Comparison of ENCODE assay signal across 1 cellular context in genomic region chr17:18087610-18088491, GRCh38.
TF ChIP-seq lines count a peak whose summit lies in the region.

Gene DRG2 (plus strand): TSS chr17:18087948. CDS start chr17:18088024, 76 bp downstream.

TF ChIP-seq in HepG2, 621 proteins besides CTCF, POLR2A, EP300 and RAD21 (continued from another document):
- TF ChIP-seq ATF6 (CRISPR knock-in tag; conservative IDR thresholded peaks at IDR 0.05) (0 out of 2 replicates have a peak, but pooled peaks have one; percentile 71), ZBTB10 (CRISPR knock-in tag; IDR thresholded peaks at IDR 0.05; ENCODE audit: borderline replicate concordance) (no peak), MXI1 (IDR thresholded peaks at IDR 0.05; ENCODE audit: borderline replicate concordance, low read depth, low read length) (peak; percentile 94; the same call in 2 of the 3 replicates), ZNF264 (CRISPR knock-in tag; IDR thresholded peaks at IDR 0.05) (peak; percentile 88), ZSCAN25 (CRISPR knock-in tag; IDR thresholded peaks at IDR 0.05) (peak; percentile 57; the same call in 1 of the 2 replicates), SP4 (CRISPR knock-in tag; IDR thresholded peaks at IDR 0.05) (peak; percentile 86), MIER2 (CRISPR knock-in tag; IDR thresholded peaks at IDR 0.05) (peak; percentile 88), ISL2 (CRISPR knock-in tag; IDR thresholded peaks at IDR 0.05) (peak; percentile 89), ZNF615 (CRISPR knock-in tag; IDR thresholded peaks at IDR 0.05; ENCODE audit: borderline replicate concordance) (no peak), ZNF567 (CRISPR knock-in tag; IDR thresholded peaks at IDR 0.05; ENCODE audit: borderline replicate concordance) (0 out of 2 replicates have a peak, but pooled peaks have one; percentile 76), ZNF660 (CRISPR knock-in tag; IDR thresholded peaks at IDR 0.05; ENCODE audit: borderline replicate concordance, low read depth) (no peak), ZNF768 (CRISPR knock-in tag; IDR thresholded peaks at IDR 0.05) (peak; percentile 87), PLRG1 (conservative IDR thresholded peaks at IDR 0.05) (no peak), HNRNPL (IDR thresholded peaks at IDR 0.05; ENCODE audit: low read depth, low read length) (peak; percentile 93), NBN (conservative IDR thresholded peaks at IDR 0.05) (no peak), SIN3A (IDR thresholded peaks at IDR 0.05; ENCODE audit: borderline replicate concordance, low read depth, low read length) (peak; percentile 90; the same call in 1 of the 2 replicates), PCBP2 (optimal IDR thresholded peaks at IDR 0.05; ENCODE audit: low read depth, low read length, poor library complexity, severe bottlenecking) (no peak), ZNF772 (CRISPR knock-in tag; IDR thresholded peaks at IDR 0.05) (peak; percentile 98), ZBTB34 (CRISPR knock-in tag; IDR thresholded peaks at IDR 0.05) (0 out of 2 replicates have a peak, but pooled peaks have one; percentile 23), HNRNPK (IDR thresholded peaks at IDR 0.05; ENCODE audit: low read depth, low read length, poor library complexity, severe bottlenecking) (peak; percentile 15), ZNF143 (CRISPR knock-in tag; IDR thresholded peaks at IDR 0.05) (peak; percentile 75), NR0B2 (CRISPR knock-in tag; IDR thresholded peaks at IDR 0.05) (peak; percentile 79), ZNF574 (CRISPR knock-in tag; IDR thresholded peaks at IDR 0.05) (peak; percentile 97), ZNF362 (CRISPR knock-in tag; IDR thresholded peaks at IDR 0.05; ENCODE audit: borderline replicate concordance) (peak; percentile 77; the same call in 1 of the 2 replicates), THAP7 (CRISPR knock-in tag; IDR thresholded peaks at IDR 0.05) (peak; percentile 94), KDM1A (CRISPR knock-in tag; IDR thresholded peaks at IDR 0.05) (peak; percentile 96), LCORL (IDR thresholded peaks at IDR 0.05) (no peak), LCORL (CRISPR knock-in tag; IDR thresholded peaks at IDR 0.05) (peak; percentile 97), KDM5A (IDR thresholded peaks at IDR 0.05; ENCODE audit: borderline replicate concordance, low read length) (peak; percentile 92), ATAD3A (CRISPR knock-in tag; IDR thresholded peaks at IDR 0.05) (no peak), ZNF274 (CRISPR knock-in tag; IDR thresholded peaks at IDR 0.05) (peak; percentile 91; the same call in 1 of the 2 replicates), MEIS2 (CRISPR knock-in tag; IDR thresholded peaks at IDR 0.05) (peak; percentile 95), BRF2 (CRISPR knock-in tag; IDR thresholded peaks at IDR 0.05) (0 out of 2 replicates have a peak, but pooled peaks have one; percentile 88), ZNF629 (CRISPR knock-in tag; conservative IDR thresholded peaks at IDR 0.05) (peak; percentile 100), NR2C2 (CRISPR knock-in tag; IDR thresholded peaks at IDR 0.05; ENCODE audit: borderline replicate concordance) (peak; percentile 94), RFX3 (CRISPR knock-in tag; IDR thresholded peaks at IDR 0.05) (no peak), TCF7L2 (IDR thresholded peaks at IDR 0.05; ENCODE audit: low read depth, low read length) (no peak), CCAR2 (optimal IDR thresholded peaks at IDR 0.05; ENCODE audit: low read depth, low read length) (peak; percentile 97), SRSF9 (IDR thresholded peaks at IDR 0.05; ENCODE audit: borderline replicate concordance, insufficient read depth, low read depth, low read length, poor library complexity, severe bottlenecking) (no peak), ZBTB43 (CRISPR knock-in tag; conservative IDR thresholded peaks at IDR 0.05) (no peak), ZFP82 (CRISPR knock-in tag; IDR thresholded peaks at IDR 0.05; ENCODE audit: borderline replicate concordance) (no peak), ZFY (CRISPR knock-in tag; IDR thresholded peaks at IDR 0.05) (peak; percentile 88), ZSCAN31 (CRISPR knock-in tag; IDR thresholded peaks at IDR 0.05; ENCODE audit: low read depth) (peak; percentile 95), GZF1 (CRISPR knock-in tag; IDR thresholded peaks at IDR 0.05) (no peak), ELF3 (CRISPR knock-in tag; IDR thresholded peaks at IDR 0.05) (peak; percentile 81; the same call in 1 of the 2 replicates), EZH2 (conservative IDR thresholded peaks at IDR 0.05; ENCODE audit: low read depth, low read length) (no peak)
